Comparison of ENCODE assay signal across 9 cellular contexts in genomic region chr14:68506021-68506644, GRCh38.
DNase-seq lines count a peak whose midpoint lies in the region; ATAC-seq and TF ChIP-seq lines count a peak whose summit lies in the region.
"Had no signal": no experiment of that assay in that cellular context is flagged by ENCODE, and none has a peak within 500 bp of the region (broad histone marks: within the 10 kb centered on the region; RNA-seq: fewer than 3 reads in every experiment).

No MANE protein-coding gene starts in this region.

- no peaks in the 10 kb centered on the region for H3K9me3 ChIP-seq in CD4-positive, alpha-beta memory T cell (ENCODE audit: control insufficient read depth in 1 of 2, low read length in 2 of 2)
- H3K9me3 ChIP-seq in muscle layer of colon (ENCODE audit: low read length) = no peaks in the 10 kb centered on the region

- H3K27me3 Mint-ChIP-seq in CD4-positive, alpha-beta memory T cell = no peaks in the 10 kb centered on the region
- H3K27me3 Mint-ChIP-seq in CD14-positive monocyte (ENCODE audit: low read depth in 3 of 3) = peaks cover 0 to 6% (median 2%) of the 10 kb centered on the region in 3 donors

- no peak for TF ChIP-seq CTCF in CD14-positive monocyte (IDR thresholded peaks at IDR 0.05)

- CTCF ChIA-PET in CD4-positive, alpha-beta memory T cell (lab: Charles Lee; ENCODE audit: partially characterized antibody) = interaction anchor here (0.6 to 4.5 kb wide), 21 partner anchors 11 to 564 kb away, joined by 3 to 33 read pairs (median 4); no protein-coding TSS in a partner anchor

- H3K36me3 ChIP-seq in CD4-positive, alpha-beta memory T cell (ENCODE audit: insufficient read depth, low read length) = no peaks in the 10 kb centered on the region
- no peaks in the 10 kb centered on the region for H3K36me3 ChIP-seq in muscle layer of colon (ENCODE audit: insufficient read depth, low read length)

- ATAC-seq in HG02678 (IDR thresholded peaks at IDR 0.05; ENCODE audit: unreplicated experiment) = peak; percentile 22
- no peak for ATAC-seq in GM21717 (IDR thresholded peaks at IDR 0.05; ENCODE audit: unreplicated experiment)
- ATAC-seq in sciatic nerve = no peak

- peak overlapping the region; percentile 27 for H3K27ac ChIP-seq in CD4-positive, alpha-beta memory T cell (ENCODE audit: low read depth, low read length)
- H3K27ac ChIP-seq in muscle layer of colon (ENCODE audit: low read depth, low read length) = peak overlapping the region; percentile 21
- H3K27ac ChIP-seq: HL-60 had no signal

- peaks cover 40 to 63% (median 52%) of the 10 kb centered on the region in 4 donors for H3K4me1 Mint-ChIP-seq in CD4-positive, alpha-beta memory T cell
- H3K4me1 Mint-ChIP-seq in CD14-positive monocyte = peaks cover 9% of the 10 kb centered on the region

- H3K9ac ChIP-seq in muscle layer of colon (ENCODE audit: low read length) = no peak overlapping the region

- POLR2A ChIA-PET in CD4-positive, alpha-beta memory T cell (lab: Charles Lee; ENCODE audit: partially characterized antibody) = interaction anchor here (0.7 to 7.5 kb wide), 35 partner anchors 8 to 309 kb away, joined by 3 to 235 read pairs (median 6); partner anchors contain the start of gene ZFP36L1

- intact Hi-C loops in CD4-positive, alpha-beta memory T cell (cut with micrococcal nuclease) = loop anchor here (1.0 to 10.0 kb wide), 6 partner anchors 21 to 275 kb away; no protein-coding TSS in a partner anchor
- intact Hi-C loops in sciatic nerve (cut with DNase I) (no loop called here), CD14-positive monocyte (cut with micrococcal nuclease) (no loop called here)

- peak overlapping the region; percentile 60 to 93 (median 89) for H3K27ac Mint-ChIP-seq in CD4-positive, alpha-beta memory T cell
- H3K27ac Mint-ChIP-seq in CD14-positive monocyte = peak overlapping the region in 2 of 7 donors; percentile 33 to 51

- no peaks in the 10 kb centered on the region for H3K9me3 Mint-ChIP-seq in CD4-positive, alpha-beta memory T cell
- no peaks in the 10 kb centered on the region for H3K9me3 Mint-ChIP-seq in CD14-positive monocyte

- H3K36me3 Mint-ChIP-seq in CD4-positive, alpha-beta memory T cell = no peaks in the 10 kb centered on the region
- H3K36me3 Mint-ChIP-seq in CD14-positive monocyte = no peaks in the 10 kb centered on the region

- H3K4me3 ChIP-seq in CD4-positive, alpha-beta memory T cell (ENCODE audit: low read length in 2 of 2) = peak overlapping the region; percentile 15 to 28
- H3K4me3 ChIP-seq in muscle layer of colon (ENCODE audit: low read depth in 1 of 2, low read length in 2 of 2) = no peak overlapping the region

- no peaks in the 10 kb centered on the region for H3K27me3 ChIP-seq in CD4-positive, alpha-beta memory T cell (ENCODE audit: insufficient read depth, low read length)
- no peaks in the 10 kb centered on the region for H3K27me3 ChIP-seq in muscle layer of colon (ENCODE audit: control insufficient read depth in 1 of 2, insufficient read depth in 2 of 2, low read length in 2 of 2)

- DNase-seq in CD4-positive, alpha-beta memory T cell = peak in 2 of 5 donors; percentile 9 to 39
- DNase-seq in amniotic epithelial cell (ENCODE audit: low read depth) (peak; percentile 56), NCI-H345 (lab: John Stamatoyannopoulos, UW) (no peak), sciatic nerve (ENCODE audit: low spot score) (no peak), CD14-positive monocyte (ENCODE audit: low spot score) (no peak)

- peaks cover 45% of the 10 kb centered on the region for H3K4me1 ChIP-seq in CD4-positive, alpha-beta memory T cell (ENCODE audit: insufficient read depth, low read length)
- H3K4me1 ChIP-seq in muscle layer of colon (ENCODE audit: insufficient read depth, low read length) = peaks cover 44% of the 10 kb centered on the region

- peak overlapping the region; percentile 63 to 86 (median 74) for H3K4me3 Mint-ChIP-seq in CD4-positive, alpha-beta memory T cell
- no peak overlapping the region for H3K4me3 Mint-ChIP-seq in CD14-positive monocyte

Comparison
In these comparisons a context has a peak if more than half of its experiments do, and no peak if none do; other contexts are left out.
1. H3K4me3 ChIP-seq: peak in CD4-positive, alpha-beta memory T cell (2 of 2); none in muscle layer of colon (0 of 2).
2. H3K4me3 Mint-ChIP-seq: peak in CD4-positive, alpha-beta memory T cell (8 of 8); none in CD14-positive monocyte (0 of 2).